In genomic region chr1:235650341-235651169, GRCh38 we compare ENCODE assay signal across 9 cellular contexts. TPM values are rescaled to one million over a fixed set of nuclear protein-coding genes. Genes with fewer than 3 reads are reported as not detected.
DNase-seq lines count a peak whose midpoint lies in the region; ATAC-seq, FAIRE-seq and TF ChIP-seq lines count a peak whose summit lies in the region.
"Had no signal": no experiment of that assay in that cellular context is flagged by ENCODE, and none has a peak within 500 bp of the region (broad histone marks: within the 10 kb centered on the region; RNA-seq: fewer than 3 reads in every experiment).

No MANE protein-coding gene starts in this region.

- no peak for TF ChIP-seq EP300 in GM12878 (IDR thresholded peaks at IDR 0.05; ENCODE audit: borderline replicate concordance in 1 of 2, control insufficient read depth in 1 of 2, low read depth in 2 of 2, low read length in 2 of 2)

- no peak overlapping the region for H2BK5ac ChIP-seq in IMR-90 (ENCODE audit: low read depth, low read length, poor library complexity, severe bottlenecking)

- POLR2A ChIA-PET in CD4-positive, alpha-beta memory T cell (lab: Charles Lee; ENCODE audit: partially characterized antibody) = no interaction called here
- POLR2A ChIA-PET in IMR-90 (lab: Charles Lee; ENCODE audit: unreplicated experiment) (no interaction called here), GM12878 (lab: Charles Lee) (no interaction called here)

- no peak overlapping the region for H2AK9ac ChIP-seq in IMR-90 (replicated peaks; ENCODE audit: low read depth, low read length, poor library complexity)

- intact Hi-C loops in CD4-positive, alpha-beta memory T cell (cut with micrococcal nuclease) = no loop called here
- intact Hi-C loops in IMR-90 (cut with micrococcal nuclease) = no loop called here
- intact Hi-C loops in GM12878 (cut with micrococcal nuclease; ENCODE audit: unreplicated experiment) = no loop called here
- intact Hi-C loops in left lung (cut with DNase I) = no loop called here

- H3K36me3 ChIP-seq in CD4-positive, alpha-beta memory T cell (ENCODE audit: insufficient read depth, low read length) = no peaks in the 10 kb centered on the region
- no peaks in the 10 kb centered on the region for H3K36me3 ChIP-seq in IMR-90 (ENCODE audit: control insufficient read depth, insufficient read depth, low read length)
- H3K36me3 ChIP-seq in GM12878 (ENCODE audit: control insufficient read depth in 2 of 2, insufficient read depth in 2 of 2, low read length in 1 of 2) = no peaks in the 10 kb centered on the region
- no peaks in the 10 kb centered on the region for H3K36me3 ChIP-seq in left lung
- no peaks in the 10 kb centered on the region for H3K36me3 ChIP-seq in thymus (ENCODE audit: control insufficient read depth, insufficient read depth)

- H3K79me2 ChIP-seq in GM12878 (ENCODE audit: control insufficient read depth, insufficient read depth, low read length) = no peaks in the 10 kb centered on the region

- in situ Hi-C loops in IMR-90 (cut with MboI; ENCODE audit: low sequenced_read_pairs) (no loop called here), GM12878 (cut with MboI) (no loop called here)

- H2BK120ac ChIP-seq in IMR-90 (ENCODE audit: low read depth, low read length) = no peak overlapping the region

- TF ChIP-seq POLR2A in IMR-90 (IDR thresholded peaks at IDR 0.05; ENCODE audit: low read depth, low read length) (no peak), GM12878 (IDR thresholded peaks at IDR 0.05; ENCODE audit: low read depth, low read length) (no peak), GM18505 (IDR thresholded peaks at IDR 0.05; ENCODE audit: borderline replicate concordance, extremely low read depth, insufficient read depth, insufficient read length) (no peak)

- H3K27ac ChIP-seq in CD4-positive, alpha-beta memory T cell (ENCODE audit: low read depth, low read length) = no peak overlapping the region
- H3K27ac ChIP-seq in IMR-90 (ENCODE audit: insufficient read depth, low read length) (no peak overlapping the region), GM12878 (ENCODE audit: control insufficient read depth, insufficient read depth) (no peak overlapping the region), left lung (no peak overlapping the region), thymus (ENCODE audit: low read depth) (no peak overlapping the region)
- H3K27ac ChIP-seq: epithelial cell of prostate had no signal

- H2AFZ ChIP-seq in IMR-90 (replicated peaks; ENCODE audit: low read length, poor library complexity) = peak overlapping the region; percentile 79
- H2AFZ ChIP-seq in GM12878 (ENCODE audit: control insufficient read depth, low read depth, low read length) = no peak overlapping the region

- H3K4ac ChIP-seq in IMR-90 (ENCODE audit: low read depth, low read length) = no peak overlapping the region

- H3K18ac ChIP-seq in IMR-90 (ENCODE audit: low read depth, low read length) = no peak overlapping the region

- H2BK20ac ChIP-seq in IMR-90 (ENCODE audit: low read depth, low read length) = no peak overlapping the region

- H3K27me3 Mint-ChIP-seq in CD4-positive, alpha-beta memory T cell = peaks cover 38 to 46% of the 10 kb centered on the region in 2 donors

- H2BK15ac ChIP-seq in IMR-90 (ENCODE audit: low read depth, low read length) = no peak overlapping the region

- RAD21 ChIA-PET in GM12878 (lab: Charles Lee; ENCODE audit: unreplicated experiment) = no interaction called here

- no peak overlapping the region for H4K5ac ChIP-seq in IMR-90 (ENCODE audit: low read depth, low read length)

- H3K9ac ChIP-seq in IMR-90 (ENCODE audit: low read depth, low read length) (no peak overlapping the region), GM12878 (ENCODE audit: control insufficient read depth, insufficient read depth, low read length) (no peak overlapping the region)

- ATAC-seq in IMR-90 (ENCODE audit: low read depth) = 0 out of 2 replicates have a peak, but pooled peaks have one; percentile 18
- ATAC-seq in GM12878 = no peak
- ATAC-seq in left lung = peak; percentile 31
- ATAC-seq in esophagus mucosa = no peak
- ATAC-seq in GM18505 (IDR thresholded peaks at IDR 0.05; ENCODE audit: unreplicated experiment) = no peak

- H2AK5ac ChIP-seq in IMR-90 (ENCODE audit: low read depth, low read length) = no peak overlapping the region

- no peak overlapping the region for H4K8ac ChIP-seq in IMR-90 (ENCODE audit: low read depth in 2 of 2, low read length in 2 of 2)

- BruUV-seq in IMR-90 (replicated peaks; lab: Mats Ljungman, UMichigan) = no TSS peak
- no TSS peak for BruUV-seq in GM12878 (replicated peaks; lab: Mats Ljungman, UMichigan)

- DNase-seq in CD4-positive, alpha-beta memory T cell = no peak
- DNase-seq in IMR-90 (no peak), GM12878 (ENCODE audit: low read depth, low spot score) (no peak), left lung (peak in 1 of 2 donors; percentile 85), A172 (ENCODE audit: low spot score) (no peak)

- H3K9me3 Mint-ChIP-seq in CD4-positive, alpha-beta memory T cell = peaks cover 0 to 23% (median 13%) of the 10 kb centered on the region in 8 donors

- no peak overlapping the region for H4K91ac ChIP-seq in IMR-90 (ENCODE audit: insufficient read depth, low read depth, low read length)

- no peaks in the 10 kb centered on the region for H3K9me1 ChIP-seq in IMR-90 (ENCODE audit: insufficient read depth, low read length)

- peak overlapping the region; percentile 47 to 80 (median 68) for H3K4me3 Mint-ChIP-seq in CD4-positive, alpha-beta memory T cell

- H4K20me1 ChIP-seq in IMR-90 (ENCODE audit: insufficient read depth, low read length) = 0 out of 2 replicates have a peak, but pooled peaks cover 3% of the 10 kb centered on the region
- no peaks in the 10 kb centered on the region for H4K20me1 ChIP-seq in GM12878 (ENCODE audit: control insufficient read depth, insufficient read depth)

- dilution Hi-C loops in IMR-90 (cut with HindIII; ENCODE audit: low sequenced_read_pairs, unreplicated experiment) = no loop called here

- CTCF ChIA-PET in CD4-positive, alpha-beta memory T cell (lab: Charles Lee; ENCODE audit: partially characterized antibody) = no interaction called here
- CTCF ChIA-PET in IMR-90 (lab: Yijun Ruan, JAX) (no interaction called here), GM12878 (lab: Yijun Ruan, JAX) (interaction anchor here (0.9 kb wide), 1 partner anchor 18 kb away, joined by 3 read pairs; no protein-coding TSS in a partner anchor)

- H3K14ac ChIP-seq in IMR-90 (replicated peaks; ENCODE audit: low read depth, low read length) = no peak overlapping the region

- peaks cover 23% of the 10 kb centered on the region for H3K27me3 ChIP-seq in CD4-positive, alpha-beta memory T cell (ENCODE audit: insufficient read depth, low read length)
- H3K27me3 ChIP-seq in IMR-90 (ENCODE audit: control insufficient read depth, insufficient read depth, low read length) (peaks cover 41% of the 10 kb centered on the region), GM12878 (replicated peaks in 1 of 2; ENCODE audit: control insufficient read depth in 2 of 2, insufficient read depth in 2 of 2, low read length in 1 of 2) (peaks cover 1 to 19% of the 10 kb centered on the region in 2 experiments; a peak in 3 of 4 replicates), left lung (peaks cover 57 to 100% of the 10 kb centered on the region in 2 donors), thymus (ENCODE audit: control insufficient read depth, insufficient read depth) (peaks cover 40% of the 10 kb centered on the region)

- peak overlapping the region; percentile 0; the same call in 1 of the 2 replicates for H3K23ac ChIP-seq in IMR-90 (ENCODE audit: low read depth, low read length)

- TF ChIP-seq CTCF in IMR-90 (conservative IDR thresholded peaks at IDR 0.05; ENCODE audit: low read depth, low read length) (no peak), GM12878 (IDR thresholded peaks at IDR 0.05 in 2 of 3, conservative IDR thresholded peaks at IDR 0.05 in 1 of 3; ENCODE audit: control insufficient read depth in 2 of 3, extremely low read depth in 1 of 3, insufficient read depth in 1 of 3, low read depth in 3 of 3, low read length in 3 of 3) (no peak), left lung (IDR thresholded peaks at IDR 0.05) (no peak)

- SMC1A ChIA-PET in GM12878 (lab: Charles Lee; ENCODE audit: uncharacterized antibody, unreplicated experiment) = no interaction called here

- peaks cover 20% of the 10 kb centered on the region for H3K4me1 ChIP-seq in CD4-positive, alpha-beta memory T cell (ENCODE audit: insufficient read depth, low read length)
- no peaks in the 10 kb centered on the region for H3K4me1 ChIP-seq in IMR-90 (ENCODE audit: control insufficient read depth, insufficient read depth, low read length)
- H3K4me1 ChIP-seq in GM12878 (ENCODE audit: control insufficient read depth, insufficient read depth, low read length) = no peaks in the 10 kb centered on the region; the same call in 1 of the 2 replicates
- H3K4me1 ChIP-seq in left lung = peaks cover 10 to 28% of the 10 kb centered on the region in 2 donors
- H3K4me1 ChIP-seq in thymus (ENCODE audit: control insufficient read depth, insufficient read depth, low read length) = peaks cover 16% of the 10 kb centered on the region

- H3K36me3 Mint-ChIP-seq in CD4-positive, alpha-beta memory T cell = peaks cover 2 to 5% of the 10 kb centered on the region in 2 donors

- H3K79me1 ChIP-seq in IMR-90 (ENCODE audit: low read depth in 1 of 2, low read length in 2 of 2) = no peaks in the 10 kb centered on the region

- 12% methylated on average over 14 of the region's 71 CpGs; no CpG with 5 or more reads in 1 of the 2 experiments for WGBS in IMR-90 (ENCODE audit: extremely low coverage in 2 of 2, insufficient read length in 1 of 2), 2 experiments
- 42% methylated on average over 56 of the region's 71 CpGs for WGBS in GM12878 (ENCODE audit: insufficient coverage, insufficient replicate concordance, low lambda C conversion rate, missing lambda C conversion rate)
- 4% methylated on average over 71 of the region's 71 CpGs for WGBS in thymus

- H3K4me3 ChIP-seq in CD4-positive, alpha-beta memory T cell (ENCODE audit: low read length in 2 of 2) = no peak overlapping the region
- H3K4me3 ChIP-seq in IMR-90 (ENCODE audit: insufficient read depth, low read depth, low read length) = peak overlapping the region; percentile 7; the same call in 1 of the 2 replicates
- H3K4me3 ChIP-seq in GM12878 = peak overlapping the region; percentile 16; the same call in 1 of the 2 replicates
- H3K4me3 ChIP-seq in left lung = peak overlapping the region in 1 of 2 donors; percentile 38
- peak overlapping the region; percentile 71 for H3K4me3 ChIP-seq in thymus (ENCODE audit: low read length)

- H3K4me1 Mint-ChIP-seq in CD4-positive, alpha-beta memory T cell = peaks cover 6 to 22% (median 15%) of the 10 kb centered on the region in 4 donors

- peak overlapping the region in 4 of 7 donors; percentile 31 to 79 (median 46) for H3K27ac Mint-ChIP-seq in CD4-positive, alpha-beta memory T cell

- peak overlapping the region; percentile 6; the same call in 1 of the 2 replicates for H3K4me2 ChIP-seq in IMR-90 (ENCODE audit: low read depth, low read length)
- H3K4me2 ChIP-seq in GM12878 (ENCODE audit: control insufficient read depth, insufficient read depth) = peak overlapping the region; percentile 54; the same call in 1 of the 2 replicates

- H3K56ac ChIP-seq in IMR-90 (ENCODE audit: extremely low read depth, insufficient read depth, low read length) = no peak overlapping the region

- FAIRE-seq in GM12878 (lab: Jason Lieb, UNC) = no peak

- H3K9me3 ChIP-seq in CD4-positive, alpha-beta memory T cell (ENCODE audit: control insufficient read depth in 1 of 2, low read length in 2 of 2) = no peaks in the 10 kb centered on the region
- no peaks in the 10 kb centered on the region; the same call in none of the 2 replicates for H3K9me3 ChIP-seq in IMR-90 (ENCODE audit: control insufficient read depth, insufficient read depth, low read length)
- H3K9me3 ChIP-seq in GM12878 (replicated peaks; ENCODE audit: control insufficient read depth, insufficient read depth, low read length) = no peaks in the 10 kb centered on the region
- no peaks in the 10 kb centered on the region for H3K9me3 ChIP-seq in left lung
- H3K9me3 ChIP-seq in thymus (ENCODE audit: control insufficient read depth) = no peaks in the 10 kb centered on the region

- TF ChIP-seq RAD21 in IMR-90 (IDR thresholded peaks at IDR 0.05; ENCODE audit: low read length) (no peak), GM12878 (IDR thresholded peaks at IDR 0.05; ENCODE audit: insufficient read depth, low read depth, low read length) (no peak)

RNA-seq across cellular contexts. Expression of gene GNG4, which starts 1.0 kb away (rescaled TPM):
- under 1 TPM in 1 of 2 experiments, not detected in 1; 0.19 TPM for total RNA-seq in CD4-positive, alpha-beta memory T cell
- polyA plus RNA-seq in CD4-positive, alpha-beta memory T cell = not detected
- total RNA-seq in IMR-90 (2012; rRNA removed) (0.18 and 0.28 TPM in 2 replicates), GM12878 (2014; rRNA removed) (0.11 TPM in 1 of 2 replicates, not detected in the other), GM12878 (2014; rRNA removed; fragmentation: Illumina TruSeq; extraction: Trizol) (not detected in 2 replicates), GM12878 (2021) (0.11 TPM in 1 of 2 replicates, not detected in the other), left lung (not detected), esophagus mucosa (7.2 TPM)
- polyA plus RNA-seq in IMR-90 (2012; rRNA removed) (0.29 and 0.33 TPM in 2 replicates), GM12878 (2011; rRNA removed) (0.15 and 0.26 TPM in 2 replicates), GM12878 (2014; fragmentation: Illumina TruSeq; extraction: Trizol) (0.15 TPM in 1 of 2 replicates, not detected in the other), GM12878 (2014; fragmentation: Nextera tagmentation; extraction: Ambion mirVana) (not detected), GM12878 (2014; rRNA removed) (0.03 TPM in 1 of 2 replicates, not detected in the other), GM12878 (2016; fragmentation: Nextera tagmentation; extraction: Ambion mirVana) (not detected), thymus (9.8 TPM)
- polyA plus RNA-seq in IMR-90 (2012; cell fraction: cytosol; rRNA removed) = 0.21 and 0.23 TPM in 2 replicates
- polyA plus RNA-seq in IMR-90 (2012; cell fraction: nucleus; rRNA removed; ENCODE audit: low replicate concordance) = 0.02 and 0.08 TPM in 2 replicates
- not detected in 2 replicates for total RNA-seq in GM12878 (2013; cell fraction: nucleolus; rRNA removed)
- polyA plus RNA-seq in GM12878 (2011; ENCODE audit: low read depth) = not detected
- polyA plus RNA-seq in GM12878 (2011; cell fraction: cytosol; rRNA removed) = 0.15 and 0.21 TPM in 2 replicates
- not detected in 2 replicates for polyA plus RNA-seq in GM12878 (2011; cell fraction: nucleus; rRNA removed)
- 0.10 and 0.22 TPM in 2 replicates for polyA plus RNA-seq in GM12878 (2012)
- not detected in 2 replicates for polyA minus RNA-seq in GM12878 (2011; rRNA and poly(A)+ RNA removed)
- not detected in 2 replicates for polyA minus RNA-seq in GM12878 (2011; cell fraction: cytosol; rRNA and poly(A)+ RNA removed)
- polyA minus RNA-seq in GM12878 (2011; cell fraction: nucleus; rRNA and poly(A)+ RNA removed) = not detected in 2 replicates
- total RNA-seq in A172 (2014; rRNA removed; shearing (Covaris generic)) = 3.2 and 3.5 TPM in 2 replicates

Comparison
In these comparisons a context has a peak if more than half of its experiments do, and no peak if none do; other contexts are left out.
1. H3K4me3 ChIP-seq: peak in IMR-90 (single experiment), GM12878 (single experiment) and thymus (single experiment); none in CD4-positive, alpha-beta memory T cell (0 of 2).
2. ATAC-seq: peak in IMR-90 (single experiment) and left lung (single experiment); none in GM12878 (single experiment), esophagus mucosa (single experiment) and GM18505 (single experiment).